Comparison of ENCODE assay signal across 11 cellular contexts in genomic region chr6:108902389-108902792, GRCh38. TPM values are rescaled to one million over a fixed set of nuclear protein-coding genes. Genes with fewer than 3 reads are reported as not detected.
DNase-seq lines count a peak whose midpoint lies in the region; TF ChIP-seq lines count a peak whose summit lies in the region.
"Had no signal": no experiment of that assay in that cellular context is flagged by ENCODE, and none has a peak within 500 bp of the region (broad histone marks: within the 10 kb centered on the region; RNA-seq: fewer than 3 reads in every experiment).

No MANE protein-coding gene starts in this region.

- no peaks in the 10 kb centered on the region for H3K79me2 ChIP-seq in OCI-LY3 (ENCODE audit: low read length)

- H3K9me3 ChIP-seq in OCI-LY3 (ENCODE audit: insufficient read depth, low read length) (no peaks in the 10 kb centered on the region), tibial artery (no peaks in the 10 kb centered on the region)

- H3K27ac Mint-ChIP-seq in chondrocyte (ENCODE audit: unreplicated experiment) (peak overlapping the region; percentile 43), osteocyte (ENCODE audit: unreplicated experiment) (peak overlapping the region; percentile 38)

- H3K4me2 ChIP-seq in OCI-LY3 (ENCODE audit: low read length), result peak overlapping the region; percentile 29

- no peak overlapping the region for H3K4me3 ChIP-seq in OCI-LY3 (ENCODE audit: low read length)
- no peak overlapping the region for H3K4me3 ChIP-seq in tibial artery

- H3K27me3 Mint-ChIP-seq in chondrocyte (ENCODE audit: low read depth) (no peaks in the 10 kb centered on the region), osteocyte (ENCODE audit: unreplicated experiment) (no peaks in the 10 kb centered on the region)

- H4K20me1 ChIP-seq in OCI-LY3 (ENCODE audit: insufficient read depth, low read length), result no peaks in the 10 kb centered on the region

- H3K9ac ChIP-seq in OCI-LY3 (ENCODE audit: low read length), result no peak overlapping the region

- peaks cover 12% of the 10 kb centered on the region for H3K4me1 Mint-ChIP-seq in chondrocyte (ENCODE audit: low read depth)
- H3K4me1 Mint-ChIP-seq in osteocyte (ENCODE audit: unreplicated experiment), result peaks cover 10% of the 10 kb centered on the region

- H3K4me3 Mint-ChIP-seq in chondrocyte (ENCODE audit: unreplicated experiment) (no peak overlapping the region), osteocyte (ENCODE audit: unreplicated experiment) (no peak overlapping the region)

- peaks cover 3% of the 10 kb centered on the region for H3K36me3 Mint-ChIP-seq in chondrocyte (ENCODE audit: low read depth)
- H3K36me3 Mint-ChIP-seq in osteocyte (ENCODE audit: unreplicated experiment), result no peaks in the 10 kb centered on the region

- intact Hi-C loops in tibial artery (cut with DNase I; ENCODE audit: low total_unique reads), result loop anchor here (5.0 kb wide), 1 partner anchor 170 kb away; no protein-coding TSS in a partner anchor

- H3K36me3 ChIP-seq in OCI-LY3 (replicated peaks; ENCODE audit: low read depth, low read length) (no peaks in the 10 kb centered on the region), tibial artery (peaks cover 0 to 7% (median 0%) of the 10 kb centered on the region in 3 donors)

- H3K9me3 Mint-ChIP-seq in chondrocyte (ENCODE audit: low read depth), result no peaks in the 10 kb centered on the region
- H3K9me3 Mint-ChIP-seq in osteocyte (ENCODE audit: unreplicated experiment), result no peaks in the 10 kb centered on the region

- DNase-seq in SIG-M5 treated with dmso at 0.1 percent for 504 hours (lab: John Stamatoyannopoulos, UW; ENCODE audit: unreplicated experiment) (peak; percentile 80), SIG-M5 (lab: John Stamatoyannopoulos, UW) (no peak), chondrocyte (ENCODE audit: low spot score) (no peak), osteocyte (ENCODE audit: extremely low spot score, unreplicated experiment) (no peak), tibial artery (no peak), anterior cingulate cortex (lab: John Stamatoyannopoulos, UW) (no peak), cerebellar nuclear complex (lab: John Stamatoyannopoulos, UW) (no peak)
- DNase-seq: NCI-H1105, T1000 had no signal

- peaks cover 40% of the 10 kb centered on the region for H3K4me1 ChIP-seq in OCI-LY3 (ENCODE audit: low read length)
- peaks cover 0 to 5% (median 0%) of the 10 kb centered on the region in 4 donors for H3K4me1 ChIP-seq in tibial artery

- no peak for TF ChIP-seq CTCF in OCI-LY3 (IDR thresholded peaks at IDR 0.05; ENCODE audit: low read depth, low read length)
- no peak for TF ChIP-seq CTCF in chondrocyte (IDR thresholded peaks at IDR 0.05)
- no peak for TF ChIP-seq CTCF in osteocyte (IDR thresholded peaks at IDR 0.05)
- no peak for TF ChIP-seq CTCF in tibial artery (IDR thresholded peaks at IDR 0.05)

- H3K27ac ChIP-seq in OCI-LY3 (ENCODE audit: low read length) (no peak overlapping the region), tibial artery (no peak overlapping the region)
- H3K27ac ChIP-seq: 22Rv1 had no signal

- H3K27me3 ChIP-seq in OCI-LY3 (ENCODE audit: low read depth, low read length) (no peaks in the 10 kb centered on the region), tibial artery (no peaks in the 10 kb centered on the region)

- H2AFZ ChIP-seq in OCI-LY3 (ENCODE audit: low read depth, low read length), result no peak overlapping the region

RNA-seq across cellular contexts. Expression of gene ARMC2, which starts 54.2 kb away (rescaled TPM):
- total RNA-seq in chondrocyte, result 6.8 to 9.2 TPM (median 8.3 TPM) in 3 replicates
- total RNA-seq in osteocyte, result 7.6 and 8.3 TPM in 2 replicates
